ENCODE assay signal across 19 cellular contexts in the genomic region with DNA sequence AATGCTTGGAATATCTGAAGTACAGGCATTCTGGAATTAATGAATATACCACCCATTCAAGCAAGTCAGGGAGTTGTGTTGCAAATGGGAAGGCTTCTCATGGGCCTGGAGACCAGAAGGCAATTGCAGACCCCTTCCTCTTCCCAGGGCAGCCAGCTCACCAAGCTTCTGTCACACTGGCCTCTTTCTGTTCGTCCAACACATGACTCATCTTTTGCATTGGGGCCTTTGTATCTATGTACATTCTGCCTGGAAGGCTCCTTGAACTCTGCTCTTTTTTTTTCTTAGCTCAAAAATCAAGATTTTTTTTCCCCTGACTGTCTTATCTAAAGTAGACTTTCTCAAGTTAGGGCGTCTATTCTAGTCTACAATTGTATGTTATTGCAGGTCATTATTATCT.
DNase-seq lines count a peak whose midpoint lies in the region; ATAC-seq and TF ChIP-seq lines count a peak whose summit lies in the region.
"Had no signal": no experiment of that assay in that cellular context is flagged by ENCODE, and none has a peak within 500 bp of the region (broad histone marks: within the 10 kb centered on the region; RNA-seq: fewer than 3 reads in every experiment).

No MANE protein-coding gene starts in this region.

- no peaks in the 10 kb centered on the region for H3K79me2 ChIP-seq in GM23338 (replicated peaks; ENCODE audit: insufficient read depth)

- no peak overlapping the region for H3K4me3 Mint-ChIP-seq in GM23338
- H3K4me3 Mint-ChIP-seq in neural crest cell: no peak overlapping the region
- no peak overlapping the region for H3K4me3 Mint-ChIP-seq in natural killer cell
- H3K4me3 Mint-ChIP-seq: activated CD8-positive, alpha-beta T cell treated with anti-CD3 and anti-CD28 coated beads for 36 hours; activated naive CD8-positive, alpha-beta T cell treated with anti-CD3 and anti-CD28 coated beads, Interleukin-2, amount 50 U/mL, for 24 hours had no signal

- intact Hi-C loops in natural killer cell (cut with micrococcal nuclease): no loop called here

- H4K20me1 ChIP-seq in GM23338 (replicated peaks; ENCODE audit: insufficient read depth): no peaks in the 10 kb centered on the region

- no peak for TF ChIP-seq CTCF in GM23338 (conservative IDR thresholded peaks at IDR 0.05; ENCODE audit: low read depth in 2 of 2)
- no peak for TF ChIP-seq CTCF in neural crest cell (conservative IDR thresholded peaks at IDR 0.05)
- TF ChIP-seq CTCF in natural killer cell (IDR thresholded peaks at IDR 0.05): no peak

- no peaks in the 10 kb centered on the region for H3K27me3 ChIP-seq in GM23338 (ENCODE audit: insufficient read depth)
- H3K27me3 ChIP-seq: BE2C, Peyer's patch had no signal

- no peak overlapping the region for H3K4me3 ChIP-seq in GM23338
- H3K4me3 ChIP-seq: Peyer's patch, skin epidermis, thoracic aorta had no signal

- H3K9me3 Mint-ChIP-seq in GM23338 (no peaks in the 10 kb centered on the region), neural crest cell (peaks cover 4% of the 10 kb centered on the region), natural killer cell (no peaks in the 10 kb centered on the region)
- H3K9me3 Mint-ChIP-seq: activated CD8-positive, alpha-beta T cell treated with anti-CD3 and anti-CD28 coated beads for 36 hours; activated naive CD8-positive, alpha-beta T cell treated with anti-CD3 and anti-CD28 coated beads, Interleukin-2, amount 50 U/mL, for 24 hours had no signal

- H3K27ac Mint-ChIP-seq in GM23338 (no peak overlapping the region), neural crest cell (ENCODE audit: unreplicated experiment) (peak overlapping the region; percentile 45), natural killer cell (peak overlapping the region in 1 of 2 donors; percentile 86)
- H3K27ac Mint-ChIP-seq: activated CD8-positive, alpha-beta T cell treated with anti-CD3 and anti-CD28 coated beads for 36 hours; activated naive CD8-positive, alpha-beta T cell treated with anti-CD3 and anti-CD28 coated beads, Interleukin-2, amount 50 U/mL, for 24 hours had no signal

- ATAC-seq in GM23338 (no peak), natural killer cell (no peak)
- ATAC-seq: activated CD8-positive, alpha-beta T cell treated with anti-CD3 and anti-CD28 coated beads for 36 hours; activated naive CD8-positive, alpha-beta T cell treated with anti-CD3 and anti-CD28 coated beads, Interleukin-2, amount 50 U/mL, for 24 hours; left lobe of liver had no signal

- no peaks in the 10 kb centered on the region for H3K9me2 ChIP-seq in GM23338 (ENCODE audit: insufficient read depth)

- H3K36me3 ChIP-seq in GM23338 (ENCODE audit: insufficient read depth): no peaks in the 10 kb centered on the region
- H3K36me3 ChIP-seq: BE2C, Peyer's patch, thoracic aorta had no signal

- TF ChIP-seq POLR2A in erythroblast (IDR thresholded peaks at IDR 0.05; ENCODE audit: low read length): no peak

- H2AFZ ChIP-seq in GM23338: peak overlapping the region; percentile 76; the same call in 1 of the 2 replicates

- peaks cover 1% of the 10 kb centered on the region for H3K27me3 Mint-ChIP-seq in GM23338 (ENCODE audit: insufficient read depth, low read depth, poor library complexity)
- no peaks in the 10 kb centered on the region for H3K27me3 Mint-ChIP-seq in neural crest cell (ENCODE audit: low read depth)
- H3K27me3 Mint-ChIP-seq in natural killer cell (ENCODE audit: low read depth in 2 of 2): no peaks in the 10 kb centered on the region
- H3K27me3 Mint-ChIP-seq: activated CD8-positive, alpha-beta T cell treated with anti-CD3 and anti-CD28 coated beads for 36 hours; activated naive CD8-positive, alpha-beta T cell treated with anti-CD3 and anti-CD28 coated beads, Interleukin-2, amount 50 U/mL, for 24 hours had no signal

- no peaks in the 10 kb centered on the region for H3F3A ChIP-seq in GM23338 (replicated peaks; ENCODE audit: low read depth)

- H3K4me1 Mint-ChIP-seq in GM23338: peaks cover 27% of the 10 kb centered on the region
- peaks cover 35% of the 10 kb centered on the region for H3K4me1 Mint-ChIP-seq in neural crest cell
- H3K4me1 Mint-ChIP-seq in natural killer cell: peaks cover 35 to 47% of the 10 kb centered on the region in 2 donors

- peaks cover 14% of the 10 kb centered on the region; the same call in 1 of the 2 replicates for H3K4me1 ChIP-seq in GM23338 (ENCODE audit: insufficient read depth)
- H3K4me1 ChIP-seq: Peyer's patch had no signal

- H3K27ac ChIP-seq in GM23338 (ENCODE audit: low read depth): no peak overlapping the region
- H3K27ac ChIP-seq: Peyer's patch, thoracic aorta, VCaP had no signal

- DNase-seq in GM23338 (ENCODE audit: low spot score) (no peak), OCI-M2 (lab: John Stamatoyannopoulos, UW; ENCODE audit: unreplicated experiment) (peak; percentile 28), erythroblast (lab: John Stamatoyannopoulos, UW) (peak; percentile 47 to 53), neural crest cell (ENCODE audit: low read depth, low spot score) (no peak), SKM-1 (lab: John Stamatoyannopoulos, UW; ENCODE audit: unreplicated experiment) (no peak), natural killer cell (no peak), SW 1271 (lab: John Stamatoyannopoulos, UW) (no peak)
- DNase-seq: activated CD8-positive, alpha-beta T cell treated with anti-CD3 and anti-CD28 coated beads for 36 hours; activated naive CD8-positive, alpha-beta T cell treated with anti-CD3 and anti-CD28 coated beads, Interleukin-2, amount 50 U/mL, for 24 hours; activated T-cell treated with anti-CD3 and anti-CD28 coated beads, Interleukin-2, amount 50 U/mL, for 48 hours; BE2C; effector CD8-positive, alpha-beta T cell; NCI-H2171 treated with DMSO at 0.1 percent for 48 hours; NCI-H748 treated with DMSO at 0.1 percent for 48 hours; Peyer's patch had no signal

- no peaks in the 10 kb centered on the region for H3K36me3 Mint-ChIP-seq in GM23338 (ENCODE audit: low read depth)
- H3K36me3 Mint-ChIP-seq in neural crest cell (ENCODE audit: low read depth): no peaks in the 10 kb centered on the region
- H3K36me3 Mint-ChIP-seq in natural killer cell: no peaks in the 10 kb centered on the region

- no peak overlapping the region for H3K4me2 ChIP-seq in GM23338

TF ChIP-seq in GM23338, 12 proteins besides CTCF, POLR2A, EP300 and RAD21:
- TF ChIP-seq POLR2AphosphoS5 (IDR thresholded peaks at IDR 0.05; ENCODE audit: low read depth): no peak
- no peak for TF ChIP-seq ZNF114 (CRISPR knock-in tag; IDR thresholded peaks at IDR 0.05)
- no peak for TF ChIP-seq REST (IDR thresholded peaks at IDR 0.05; ENCODE audit: unreplicated experiment)
- no peak for TF ChIP-seq EZH2phosphoT487 (IDR thresholded peaks at IDR 0.05; ENCODE audit: unreplicated experiment)
- no peak for TF ChIP-seq CREB1 (CRISPR knock-in tag; IDR thresholded peaks at IDR 0.05; ENCODE audit: low read depth)
- peak; percentile 42 for TF ChIP-seq ZNF331 (CRISPR knock-in tag; IDR thresholded peaks at IDR 0.05; ENCODE audit: low read depth)
TF ChIP-seq in GM23338: peak in this region for 1.

Comparison
In these comparisons a context has a peak if more than half of its experiments do, and no peak if none do; other contexts are left out.
1. DNase-seq: peak in OCI-M2 (single experiment) and erythroblast (2 of 2); none in GM23338 (single experiment), neural crest cell (single experiment), SKM-1 (single experiment), natural killer cell (single experiment) and SW 1271 (0 of 2).